8 cellular contexts compared by ENCODE assay signal in genomic region chr7:75738604-75738974, GRCh38. TPM values are rescaled to one million over a fixed set of nuclear protein-coding genes. Genes with fewer than 3 reads are reported as not detected.
DNase-seq lines count a peak whose midpoint lies in the region; ATAC-seq and TF ChIP-seq lines count a peak whose summit lies in the region.

Gene HIP1, minus strand, starts transcription at chr7:75738941. Its CDS starts 21 bp downstream, at chr7:75738920.

- no peaks in the 10 kb centered on the region for H3K36me3 Mint-ChIP-seq in activated T-cell treated with anti-CD3 and anti-CD28 coated beads, Interleukin-2, amount 50 U/mL, for 4 hours (ENCODE audit: insufficient read depth)

- WGBS in ovary, 3 donors, result 0 to 1% (median 0%) methylated on average over 6 to 30 of the region's 30 CpGs

- H3K27ac ChIP-seq in SJSA1 (peak within 1 kb of the TSS; percentile 63), ovary (peak within 1 kb of the TSS; percentile 66 to 87)

- H3K4me3 Mint-ChIP-seq in activated T-cell treated with anti-CD3 and anti-CD28 coated beads, Interleukin-2, amount 50 U/mL, for 4 hours, result peak within 1 kb of the TSS; percentile 95

- H3K4me3 ChIP-seq in SJSA1, result peak within 1 kb of the TSS; percentile 94
- peak within 1 kb of the TSS; percentile 92 for H3K4me3 ChIP-seq in fibroblast of villous mesenchyme (ENCODE audit: low read depth, low read length)
- H3K4me3 ChIP-seq in ovary, result peak within 1 kb of the TSS; percentile 87

- TF ChIP-seq EP300 in ovary (IDR thresholded peaks at IDR 0.05), result no peak

- ATAC-seq in activated T-cell treated with anti-CD3 and anti-CD28 coated beads, Interleukin-2, amount 50 U/mL, for 4 hours, result peak in 1 of 2 donors; percentile 2

- TF ChIP-seq CTCF in fibroblast of villous mesenchyme (IDR thresholded peaks at IDR 0.05; ENCODE audit: insufficient read depth, low read depth, low read length), result no peak
- no peak for TF ChIP-seq CTCF in ovary (IDR thresholded peaks at IDR 0.05)

- TF ChIP-seq POLR2A in ovary (IDR thresholded peaks at IDR 0.05), result no peak

- DNase-seq in activated T-cell treated with anti-CD3 and anti-CD28 coated beads, Interleukin-2, amount 50 U/mL, for 4 hours, result no peak
- no peak for DNase-seq in activated T-cell treated with anti-CD3 and anti-CD28 coated beads, Interleukin-2, amount 50 U/mL, for 48 hours
- DNase-seq in SJSA1 (ENCODE audit: low read depth in 1 of 2, low spot score in 2 of 2) (peak in 1 of 2 experiments; percentile 70), fibroblast of villous mesenchyme (ENCODE audit: low read depth) (no peak), ovary (no peak), iPS-NIHi11 (ENCODE audit: low spot score) (no peak), RKO (ENCODE audit: low spot score) (no peak), NCI-H345 treated with DMSO at 0.1 percent for 48 hours (lab: John Stamatoyannopoulos, UW; ENCODE audit: unreplicated experiment) (no peak)

- H3K36me3 ChIP-seq in SJSA1 (no peaks in the 10 kb centered on the region), ovary (no peaks in the 10 kb centered on the region)

- H3K4me1 Mint-ChIP-seq in activated T-cell treated with anti-CD3 and anti-CD28 coated beads, Interleukin-2, amount 50 U/mL, for 4 hours (ENCODE audit: low read depth), result peaks cover 24% of the 10 kb centered on the region

- H3K27me3 Mint-ChIP-seq in activated T-cell treated with anti-CD3 and anti-CD28 coated beads, Interleukin-2, amount 50 U/mL, for 4 hours (ENCODE audit: low read depth), result peaks cover 3% of the 10 kb centered on the region

- H3K4me1 ChIP-seq in SJSA1 (replicated peaks) (peaks cover 35% of the 10 kb centered on the region), ovary (ENCODE audit: insufficient read depth) (peaks cover 2% of the 10 kb centered on the region)

- no peaks in the 10 kb centered on the region for H3K27me3 ChIP-seq in SJSA1 (replicated peaks)
- H3K27me3 ChIP-seq in ovary, result no peaks in the 10 kb centered on the region

- H3K9me3 Mint-ChIP-seq in activated T-cell treated with anti-CD3 and anti-CD28 coated beads, Interleukin-2, amount 50 U/mL, for 4 hours, result no peaks in the 10 kb centered on the region

- H3K9me3 ChIP-seq in SJSA1 (replicated peaks) (0 out of 2 replicates have a peak, but pooled peaks cover 3% of the 10 kb centered on the region), ovary (no peaks in the 10 kb centered on the region)

- intact Hi-C loops in ovary (cut with DNase I), result no loop called here

RNA-seq across cellular contexts. Expression of gene HIP1, which starts in this region (rescaled TPM):
- 1 to 10 TPM in 2 of 3 donors, under 1 TPM in 1; 0.90 to 2.3 (median 1.3) TPM for total RNA-seq in activated T-cell treated with anti-CD3 and anti-CD28 coated beads, Interleukin-2, amount 50 U/mL, for 4 hours
- 24.7 and 25.8 TPM in 2 replicates for total RNA-seq in SJSA1 (2014; rRNA removed; shearing (Covaris generic))
- total RNA-seq in fibroblast of villous mesenchyme (21.2 and 30.9 TPM in 2 replicates), ovary (10 to 100 TPM in 6 of 7 donors, 1 to 10 TPM in 1; 9.4 to 27.0 (median 16.8) TPM)
- 10 to 100 TPM; 11.3 to 31.4 TPM for polyA plus RNA-seq in ovary
